In genomic region chr1:112511897-112512296, GRCh38 we compare ENCODE assay signal across 17 cellular contexts. TPM values are rescaled to one million over a fixed set of nuclear protein-coding genes. Genes with fewer than 3 reads are reported as not detected.
DNase-seq lines count a peak whose midpoint lies in the region; ATAC-seq and TF ChIP-seq lines count a peak whose summit lies in the region.
"Had no signal": no experiment of that assay in that cellular context is flagged by ENCODE, and none has a peak within 500 bp of the region (broad histone marks: within the 10 kb centered on the region; RNA-seq: fewer than 3 reads in every experiment).

No MANE protein-coding gene starts in this region.

- H3K27ac Mint-ChIP-seq in GM23338, result no peak overlapping the region
- H3K27ac Mint-ChIP-seq: B cell; CD8-positive, alpha-beta T cell had no signal

- H3K4me3 Mint-ChIP-seq in GM23338, result no peak overlapping the region
- H3K4me3 Mint-ChIP-seq: B cell; CD8-positive, alpha-beta T cell had no signal

- no peaks in the 10 kb centered on the region for H3K36me3 Mint-ChIP-seq in GM23338 (ENCODE audit: low read depth)
- H3K36me3 Mint-ChIP-seq: CD8-positive, alpha-beta T cell had no signal

- peaks cover 38% of the 10 kb centered on the region for H3K27me3 Mint-ChIP-seq in GM23338 (ENCODE audit: insufficient read depth, low read depth, poor library complexity)

- H3K9me3 Mint-ChIP-seq in GM23338, result no peaks in the 10 kb centered on the region; the same call in 2 of the 3 replicates
- H3K9me3 Mint-ChIP-seq: CD8-positive, alpha-beta T cell had no signal

- TF ChIP-seq CTCF in GM23338 (conservative IDR thresholded peaks at IDR 0.05; ENCODE audit: low read depth in 2 of 2) (no peak), lower lobe of right lung (IDR thresholded peaks at IDR 0.05) (no peak), osteoblast (IDR thresholded peaks at IDR 0.05; ENCODE audit: extremely low read depth, low read depth, low read length) (no peak), vagina (IDR thresholded peaks at IDR 0.05) (no peak)

- H3K9me3 ChIP-seq in lower lobe of right lung, result no peaks in the 10 kb centered on the region
- no peaks in the 10 kb centered on the region for H3K9me3 ChIP-seq in osteoblast (ENCODE audit: low read depth, low read length)
- H3K9me3 ChIP-seq in vagina, result no peaks in the 10 kb centered on the region
- H3K9me3 ChIP-seq: HAP-1 had no signal

- TF ChIP-seq POLR2A in vagina (IDR thresholded peaks at IDR 0.05), result no peak

- no peak overlapping the region for H3K4me3 ChIP-seq in GM23338
- H3K4me3 ChIP-seq in lower lobe of right lung, result no peak overlapping the region
- no peak overlapping the region for H3K4me3 ChIP-seq in osteoblast (ENCODE audit: insufficient read depth, low read length)
- no peak overlapping the region for H3K4me3 ChIP-seq in vagina
- H3K4me3 ChIP-seq: BLaER1 treated with 17β-estradiol and CSF1 and Interleukin-3, amounts not matched to agents 10 nM and 100 nM; GM12878; HAP-1 had no signal

- peaks cover 32% of the 10 kb centered on the region for H3K4me1 Mint-ChIP-seq in GM23338

- H2AFZ ChIP-seq in GM23338 (no peak overlapping the region), osteoblast (ENCODE audit: low read length) (no peak overlapping the region)

- no peak overlapping the region for H3K27ac ChIP-seq in GM23338 (ENCODE audit: low read depth)
- peak overlapping the region; percentile 20 for H3K27ac ChIP-seq in lower lobe of right lung
- no peak overlapping the region for H3K27ac ChIP-seq in osteoblast (ENCODE audit: low read depth, low read length)
- peak overlapping the region; percentile 37 for H3K27ac ChIP-seq in vagina
- H3K27ac ChIP-seq: BLaER1 treated with 17β-estradiol and CSF1 and Interleukin-3, amounts not matched to agents 10 nM and 100 nM had no signal

- ATAC-seq in GM23338 (no peak), lower lobe of right lung (no peak), HG03457 (IDR thresholded peaks at IDR 0.05; ENCODE audit: unreplicated experiment) (no peak)
- ATAC-seq: CD8-positive, alpha-beta T cell; GM12878 had no signal

- no peaks in the 10 kb centered on the region for H3K9me2 ChIP-seq in GM23338 (ENCODE audit: insufficient read depth)

- H3F3A ChIP-seq in GM23338 (replicated peaks; ENCODE audit: low read depth), result peaks cover 7% of the 10 kb centered on the region; the same call in 1 of the 2 replicates

- H3K36me3 ChIP-seq in GM23338 (ENCODE audit: insufficient read depth) (no peaks in the 10 kb centered on the region), lower lobe of right lung (peaks cover 3% of the 10 kb centered on the region), osteoblast (ENCODE audit: insufficient read depth, low read length) (no peaks in the 10 kb centered on the region), vagina (no peaks in the 10 kb centered on the region)
- H3K36me3 ChIP-seq: BLaER1 treated with 17β-estradiol and CSF1 and Interleukin-3, amounts not matched to agents 10 nM and 100 nM; HAP-1 had no signal

- H3K4me1 ChIP-seq in GM23338 (ENCODE audit: insufficient read depth) (peaks cover 33% of the 10 kb centered on the region), lower lobe of right lung (peaks cover 25% of the 10 kb centered on the region), osteoblast (ENCODE audit: insufficient read depth, low read length) (peaks cover 31% of the 10 kb centered on the region), vagina (peaks cover 42% of the 10 kb centered on the region)
- H3K4me1 ChIP-seq: HAP-1 had no signal

- H3K4me2 ChIP-seq in GM23338 (peak overlapping the region; percentile 29; the same call in 1 of the 2 replicates), osteoblast (ENCODE audit: insufficient read depth, low read length) (no peak overlapping the region)
- H3K4me2 ChIP-seq: BLaER1 treated with 17β-estradiol and CSF1 and Interleukin-3, amounts not matched to agents 10 nM and 100 nM had no signal

- H3K27me3 ChIP-seq in GM23338 (ENCODE audit: insufficient read depth) (peaks cover 63% of the 10 kb centered on the region), lower lobe of right lung (ENCODE audit: low read depth) (peaks cover 20% of the 10 kb centered on the region), osteoblast (ENCODE audit: insufficient read depth, low read length) (peaks cover 9% of the 10 kb centered on the region), vagina (no peaks in the 10 kb centered on the region)

- H4K20me1 ChIP-seq in GM23338 (replicated peaks; ENCODE audit: insufficient read depth) (peaks cover 9% of the 10 kb centered on the region; the same call in 1 of the 2 replicates), osteoblast (ENCODE audit: insufficient read depth, low read length) (no peaks in the 10 kb centered on the region)

- intact Hi-C loops in lower lobe of right lung (cut with DNase I) (no loop called here), vagina (cut with DNase I) (no loop called here)

- no peaks in the 10 kb centered on the region for H3K79me2 ChIP-seq in GM23338 (replicated peaks; ENCODE audit: insufficient read depth)
- no peaks in the 10 kb centered on the region for H3K79me2 ChIP-seq in osteoblast (ENCODE audit: insufficient read depth, low read length)

- DNase-seq in GM23338 (ENCODE audit: low spot score), result no peak
- no peak for DNase-seq in lower lobe of right lung
- peak; percentile 74 for DNase-seq in osteoblast (ENCODE audit: insufficient read length, low spot score, missing footprints)
- DNase-seq in vagina (ENCODE audit: extremely low spot score in 2 of 2), result no peak
- DNase-seq in islet precursor cell, result no peak
- DNase-seq in LoVo (ENCODE audit: low spot score), result no peak
- DNase-seq: 8988T; Calu3; CD8-positive, alpha-beta T cell; DMS53; DND-41; EL had no signal

TF ChIP-seq in GM23338, 12 proteins besides CTCF, POLR2A, EP300 and RAD21 (continues in another document):
- TF ChIP-seq POLR2AphosphoS5 (IDR thresholded peaks at IDR 0.05; ENCODE audit: low read depth), result no peak
- TF ChIP-seq, protein P1, sequence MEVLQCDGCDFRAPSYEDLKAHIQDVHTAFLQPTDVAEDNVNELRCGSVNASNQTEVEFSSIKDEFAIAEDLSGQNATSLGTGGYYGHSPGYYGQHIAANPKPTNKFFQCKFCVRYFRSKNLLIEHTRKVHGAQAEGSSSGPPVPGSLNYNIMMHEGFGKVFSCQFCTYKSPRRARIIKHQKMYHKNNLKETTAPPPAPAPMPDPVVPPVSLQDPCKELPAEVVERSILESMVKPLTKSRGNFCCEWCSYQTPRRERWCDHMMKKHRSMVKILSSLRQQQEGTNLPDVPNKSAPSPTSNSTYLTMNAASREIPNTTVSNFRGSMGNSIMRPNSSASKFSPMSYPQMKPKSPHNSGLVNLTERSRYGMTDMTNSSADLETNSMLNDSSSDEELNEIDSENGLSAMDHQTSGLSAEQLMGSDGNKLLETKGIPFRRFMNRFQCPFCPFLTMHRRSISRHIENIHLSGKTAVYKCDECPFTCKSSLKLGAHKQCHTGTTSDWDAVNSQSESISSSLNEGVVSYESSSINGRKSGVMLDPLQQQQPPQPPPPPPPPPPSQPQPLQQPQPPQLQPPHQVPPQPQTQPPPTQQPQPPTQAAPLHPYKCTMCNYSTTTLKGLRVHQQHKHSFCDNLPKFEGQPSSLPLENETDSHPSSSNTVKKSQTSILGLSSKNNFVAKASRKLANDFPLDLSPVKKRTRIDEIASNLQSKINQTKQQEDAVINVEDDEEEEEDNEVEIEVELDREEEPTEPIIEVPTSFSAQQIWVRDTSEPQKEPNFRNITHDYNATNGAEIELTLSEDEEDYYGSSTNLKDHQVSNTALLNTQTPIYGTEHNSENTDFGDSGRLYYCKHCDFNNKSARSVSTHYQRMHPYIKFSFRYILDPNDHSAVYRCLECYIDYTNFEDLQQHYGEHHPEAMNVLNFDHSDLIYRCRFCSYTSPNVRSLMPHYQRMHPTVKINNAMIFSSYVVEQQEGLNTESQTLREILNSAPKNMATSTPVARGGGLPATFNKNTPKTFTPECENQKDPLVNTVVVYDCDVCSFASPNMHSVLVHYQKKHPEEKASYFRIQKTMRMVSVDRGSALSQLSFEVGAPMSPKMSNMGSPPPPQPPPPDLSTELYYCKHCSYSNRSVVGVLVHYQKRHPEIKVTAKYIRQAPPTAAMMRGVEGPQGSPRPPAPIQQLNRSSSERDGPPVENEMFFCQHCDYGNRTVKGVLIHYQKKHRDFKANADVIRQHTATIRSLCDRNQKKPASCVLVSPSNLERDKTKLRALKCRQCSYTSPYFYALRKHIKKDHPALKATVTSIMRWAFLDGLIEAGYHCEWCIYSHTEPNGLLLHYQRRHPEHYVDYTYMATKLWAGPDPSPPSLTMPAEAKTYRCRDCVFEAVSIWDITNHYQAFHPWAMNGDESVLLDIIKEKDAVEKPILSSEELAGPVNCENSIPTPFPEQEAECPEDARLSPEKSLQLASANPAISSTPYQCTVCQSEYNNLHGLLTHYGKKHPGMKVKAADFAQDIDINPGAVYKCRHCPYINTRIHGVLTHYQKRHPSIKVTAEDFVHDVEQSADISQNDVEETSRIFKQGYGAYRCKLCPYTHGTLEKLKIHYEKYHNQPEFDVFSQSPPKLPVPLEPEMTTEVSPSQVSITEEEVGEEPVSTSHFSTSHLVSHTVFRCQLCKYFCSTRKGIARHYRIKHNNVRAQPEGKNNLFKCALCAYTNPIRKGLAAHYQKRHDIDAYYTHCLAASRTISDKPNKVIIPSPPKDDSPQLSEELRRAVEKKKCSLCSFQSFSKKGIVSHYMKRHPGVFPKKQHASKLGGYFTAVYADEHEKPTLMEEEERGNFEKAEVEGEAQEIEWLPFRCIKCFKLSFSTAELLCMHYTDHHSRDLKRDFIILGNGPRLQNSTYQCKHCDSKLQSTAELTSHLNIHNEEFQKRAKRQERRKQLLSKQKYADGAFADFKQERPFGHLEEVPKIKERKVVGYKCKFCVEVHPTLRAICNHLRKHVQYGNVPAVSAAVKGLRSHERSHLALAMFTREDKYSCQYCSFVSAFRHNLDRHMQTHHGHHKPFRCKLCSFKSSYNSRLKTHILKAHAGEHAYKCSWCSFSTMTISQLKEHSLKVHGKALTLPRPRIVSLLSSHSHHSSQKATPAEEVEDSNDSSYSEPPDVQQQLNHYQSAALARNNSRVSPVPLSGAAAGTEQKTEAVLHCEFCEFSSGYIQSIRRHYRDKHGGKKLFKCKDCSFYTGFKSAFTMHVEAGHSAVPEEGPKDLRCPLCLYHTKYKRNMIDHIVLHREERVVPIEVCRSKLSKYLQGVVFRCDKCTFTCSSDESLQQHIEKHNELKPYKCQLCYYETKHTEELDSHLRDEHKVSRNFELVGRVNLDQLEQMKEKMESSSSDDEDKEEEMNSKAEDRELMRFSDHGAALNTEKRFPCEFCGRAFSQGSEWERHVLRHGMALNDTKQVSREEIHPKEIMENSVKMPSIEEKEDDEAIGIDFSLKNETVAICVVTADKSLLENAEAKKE (CRISPR knock-in tag; IDR thresholded peaks at IDR 0.05), result no peak
- TF ChIP-seq EZH2 (IDR thresholded peaks at IDR 0.05; ENCODE audit: low read depth, unreplicated experiment), result no peak

RNA-seq across cellular contexts. Expression of gene WNT2B, which starts 3.1 kb away (rescaled TPM):
- total RNA-seq in GM23338 (2014; rRNA removed; shearing (Covaris generic)), result 0.12 and 0.90 TPM in 2 replicates
- 0.37 and 0.50 TPM in 2 replicates for polyA plus RNA-seq in GM23338 (2016; fragmentation: Nextera tagmentation; extraction: Ambion mirVana)
- total RNA-seq in lower lobe of right lung (11.8 TPM), osteoblast (1.5 and 2.2 TPM in 2 replicates), vagina (16.0 TPM)

Comparison
In these comparisons a context has a peak if more than half of its experiments do, and no peak if none do; other contexts are left out.
1. H3K27ac ChIP-seq: peak in lower lobe of right lung (single experiment) and vagina (single experiment); none in GM23338 (single experiment) and osteoblast (single experiment).